In genomic region chr2:71923887-71924533, GRCh38 we compare ENCODE assay signal across 1 cellular context.
TF ChIP-seq lines count a peak whose summit lies in the region.

No MANE protein-coding gene starts in this region.

TF ChIP-seq in HepG2, 621 proteins besides CTCF, POLR2A, EP300 and RAD21 (continued from another document and continues in another):
- TF ChIP-seq ZNF512 (CRISPR knock-in tag; IDR thresholded peaks at IDR 0.05): no peak
- no peak for TF ChIP-seq ZMAT3 (CRISPR knock-in tag; conservative IDR thresholded peaks at IDR 0.05)
- TF ChIP-seq HMGXB4 (CRISPR knock-in tag; IDR thresholded peaks at IDR 0.05; ENCODE audit: borderline replicate concordance in 1 of 2, low read depth in 1 of 2): no peak
- TF ChIP-seq ZNF790 (CRISPR knock-in tag; IDR thresholded peaks at IDR 0.05; ENCODE audit: borderline replicate concordance): no peak
- 0 out of 2 replicates have a peak, but pooled peaks have one; percentile 40 for TF ChIP-seq SMYD3 (CRISPR knock-in tag; IDR thresholded peaks at IDR 0.05)
- TF ChIP-seq KDM2A (CRISPR knock-in tag; IDR thresholded peaks at IDR 0.05; ENCODE audit: borderline replicate concordance, low read depth): peak; percentile 55; the same call in 1 of the 2 replicates
- no peak for TF ChIP-seq POGZ (CRISPR knock-in tag; IDR thresholded peaks at IDR 0.05)
- TF ChIP-seq CREB3 (CRISPR knock-in tag; IDR thresholded peaks at IDR 0.05): no peak
- TF ChIP-seq KMT2A (CRISPR knock-in tag; IDR thresholded peaks at IDR 0.05): no peak
- TF ChIP-seq YY1 (IDR thresholded peaks at IDR 0.05; ENCODE audit: insufficient read depth, insufficient replicate concordance, low read depth, low read length): peak; percentile 18
- no peak for TF ChIP-seq NFE2 (CRISPR knock-in tag; IDR thresholded peaks at IDR 0.05)
- TF ChIP-seq NFRKB (IDR thresholded peaks at IDR 0.05): no peak
- TF ChIP-seq ETV5 (CRISPR knock-in tag; IDR thresholded peaks at IDR 0.05; ENCODE audit: borderline replicate concordance): no peak
- no peak for TF ChIP-seq ZNF496 (CRISPR knock-in tag; IDR thresholded peaks at IDR 0.05; ENCODE audit: insufficient replicate concordance)
- TF ChIP-seq CCDC6 (CRISPR knock-in tag; IDR thresholded peaks at IDR 0.05): no peak
- no peak for TF ChIP-seq ZNF18 (CRISPR knock-in tag; IDR thresholded peaks at IDR 0.05; ENCODE audit: insufficient replicate concordance)
- TF ChIP-seq PRPF4 (IDR thresholded peaks at IDR 0.05; ENCODE audit: low read depth, low read length, poor library complexity, severe bottlenecking): no peak
- 0 out of 2 replicates have a peak, but pooled peaks have one; percentile 39 for TF ChIP-seq GLI4 (CRISPR knock-in tag; IDR thresholded peaks at IDR 0.05; ENCODE audit: borderline replicate concordance)
- TF ChIP-seq ZKSCAN8 (CRISPR knock-in tag; IDR thresholded peaks at IDR 0.05; ENCODE audit: borderline replicate concordance): no peak
- TF ChIP-seq ZBTB7B (CRISPR knock-in tag; IDR thresholded peaks at IDR 0.05): no peak
- no peak for TF ChIP-seq KDM5A (IDR thresholded peaks at IDR 0.05; ENCODE audit: borderline replicate concordance, low read length)
- TF ChIP-seq PITX1 (CRISPR knock-in tag; IDR thresholded peaks at IDR 0.05): no peak
- no peak for TF ChIP-seq SOX6 (IDR thresholded peaks at IDR 0.05)
- 0 out of 2 replicates have a peak, but pooled peaks have one; percentile 10 for TF ChIP-seq SOX6 (CRISPR knock-in tag; IDR thresholded peaks at IDR 0.05)
- 0 out of 2 replicates have a peak, but pooled peaks have one; percentile 43 for TF ChIP-seq ELF3 (CRISPR knock-in tag; IDR thresholded peaks at IDR 0.05)
- no peak for TF ChIP-seq ZNF414 (CRISPR knock-in tag; IDR thresholded peaks at IDR 0.05)
- no peak for TF ChIP-seq ETV6 (CRISPR knock-in tag; conservative IDR thresholded peaks at IDR 0.05)
- no peak for TF ChIP-seq MAFF (IDR thresholded peaks at IDR 0.05; ENCODE audit: low read depth, low read length)
- no peak for TF ChIP-seq SUZ12 (IDR thresholded peaks at IDR 0.05; ENCODE audit: low read depth, low read length)
- TF ChIP-seq TSC22D2 (CRISPR knock-in tag; IDR thresholded peaks at IDR 0.05; ENCODE audit: borderline replicate concordance): 0 out of 2 replicates have a peak, but pooled peaks have one; percentile 56
- 0 out of 2 replicates have a peak, but pooled peaks have one; percentile 34 for TF ChIP-seq SALL1 (CRISPR knock-in tag; IDR thresholded peaks at IDR 0.05)
- peak; percentile 96 for TF ChIP-seq SMC3 (IDR thresholded peaks at IDR 0.05; ENCODE audit: low read length)
- no peak for TF ChIP-seq CC2D1A (CRISPR knock-in tag; IDR thresholded peaks at IDR 0.05)
- no peak for TF ChIP-seq MEIS1 (CRISPR knock-in tag; IDR thresholded peaks at IDR 0.05; ENCODE audit: borderline replicate concordance)
- TF ChIP-seq ZNF639 (CRISPR knock-in tag; conservative IDR thresholded peaks at IDR 0.05): no peak
- TF ChIP-seq TGIF2 (CRISPR knock-in tag; IDR thresholded peaks at IDR 0.05): 0 out of 2 replicates have a peak, but pooled peaks have one; percentile 59
- TF ChIP-seq KLF16 (CRISPR knock-in tag; IDR thresholded peaks at IDR 0.05): 0 out of 4 replicates have a peak, but pooled peaks of 1 of the 2 experiments have one; percentile 31
- 0 out of 2 replicates have a peak, but pooled peaks have one; percentile 20 for TF ChIP-seq HOXA5 (CRISPR knock-in tag; IDR thresholded peaks at IDR 0.05)
- no peak for TF ChIP-seq GPBP1L1 (CRISPR knock-in tag; IDR thresholded peaks at IDR 0.05)
- no peak for TF ChIP-seq ZNF234 (CRISPR knock-in tag; conservative IDR thresholded peaks at IDR 0.05)
- TF ChIP-seq ZNF263 (CRISPR knock-in tag; IDR thresholded peaks at IDR 0.05): no peak
- no peak for TF ChIP-seq ZNF577 (CRISPR knock-in tag; IDR thresholded peaks at IDR 0.05; ENCODE audit: borderline replicate concordance, low read depth)
- TF ChIP-seq MAZ (IDR thresholded peaks at IDR 0.05; ENCODE audit: borderline replicate concordance, low read depth, low read length): no peak
- 0 out of 2 replicates have a peak, but pooled peaks have one; percentile 26 for TF ChIP-seq MAZ (CRISPR knock-in tag; IDR thresholded peaks at IDR 0.05; ENCODE audit: low read depth)
- no peak for TF ChIP-seq ZBTB44 (CRISPR knock-in tag; IDR thresholded peaks at IDR 0.05)
- no peak for TF ChIP-seq NCOA5 (CRISPR knock-in tag; IDR thresholded peaks at IDR 0.05)
- no peak for TF ChIP-seq ZNF280B (CRISPR knock-in tag; IDR thresholded peaks at IDR 0.05; ENCODE audit: borderline replicate concordance)
- no peak for TF ChIP-seq JUND (CRISPR knock-in tag; IDR thresholded peaks at IDR 0.05)
- no peak for TF ChIP-seq ZNF317 (CRISPR knock-in tag; IDR thresholded peaks at IDR 0.05)
- no peak for TF ChIP-seq ZNF800 (CRISPR knock-in tag; IDR thresholded peaks at IDR 0.05)
- no peak for TF ChIP-seq PCBP2 (optimal IDR thresholded peaks at IDR 0.05; ENCODE audit: low read depth, low read length, poor library complexity, severe bottlenecking)
